In genomic region chr1:28648493-28649238, GRCh38 we compare ENCODE assay signal across 1 cellular context.
TF ChIP-seq lines count a peak whose summit lies in the region.

TSS of gene RNU11 (plus strand) at chr1:28648600.

TF ChIP-seq in HepG2, 621 proteins besides CTCF, POLR2A, EP300 and RAD21 (continued from another document and continues in another):
- TF ChIP-seq ZNF513 (CRISPR knock-in tag; conservative IDR thresholded peaks at IDR 0.05) (peak; percentile 97; the same call in 1 of the 2 replicates), ZBTB38 (CRISPR knock-in tag; IDR thresholded peaks at IDR 0.05) (no peak), NONO (IDR thresholded peaks at IDR 0.05) (0 out of 2 replicates have a peak, but pooled peaks have one; percentile 96), NONO (CRISPR knock-in tag; conservative IDR thresholded peaks at IDR 0.05) (peak; percentile 96), DNMT1 (CRISPR knock-in tag; IDR thresholded peaks at IDR 0.05) (0 out of 2 replicates have a peak, but pooled peaks have one; percentile 51), ZNF251 (CRISPR knock-in tag; IDR thresholded peaks at IDR 0.05) (no peak), PBX2 (CRISPR knock-in tag; IDR thresholded peaks at IDR 0.05) (peak; percentile 41), ZBTB44 (CRISPR knock-in tag; IDR thresholded peaks at IDR 0.05) (peak; percentile 97), ZNF761 (CRISPR knock-in tag; conservative IDR thresholded peaks at IDR 0.05) (peak; percentile 71; the same call in 1 of the 2 replicates), TIGD3 (CRISPR knock-in tag; IDR thresholded peaks at IDR 0.05; ENCODE audit: borderline replicate concordance) (no peak), ARHGAP35 (CRISPR knock-in tag; IDR thresholded peaks at IDR 0.05; ENCODE audit: borderline replicate concordance) (peak; percentile 15), TEF (CRISPR knock-in tag; IDR thresholded peaks at IDR 0.05) (peak; percentile 73), ZNF619 (CRISPR knock-in tag; IDR thresholded peaks at IDR 0.05) (peak; percentile 76; the same call in 1 of the 2 replicates), TFDP2 (CRISPR knock-in tag; IDR thresholded peaks at IDR 0.05) (peak; percentile 77), ATF6 (CRISPR knock-in tag; conservative IDR thresholded peaks at IDR 0.05) (no peak; the same call in 1 of the 2 replicates), MYNN (CRISPR knock-in tag; IDR thresholded peaks at IDR 0.05; ENCODE audit: low read depth) (no peak), ZBTB37 (CRISPR knock-in tag; IDR thresholded peaks at IDR 0.05) (0 out of 2 replicates have a peak, but pooled peaks have one; percentile 43), TFDP1 (CRISPR knock-in tag; IDR thresholded peaks at IDR 0.05; ENCODE audit: borderline replicate concordance) (no peak), ZNF414 (CRISPR knock-in tag; IDR thresholded peaks at IDR 0.05) (peak; percentile 75), CBFB (CRISPR knock-in tag; IDR thresholded peaks at IDR 0.05) (peak; percentile 69; the same call in 1 of the 2 replicates), HOXA5 (CRISPR knock-in tag; IDR thresholded peaks at IDR 0.05) (peak; percentile 86), MED13 (CRISPR knock-in tag; IDR thresholded peaks at IDR 0.05) (peak; percentile 55; the same call in 1 of the 2 replicates), RARA (CRISPR knock-in tag; IDR thresholded peaks at IDR 0.05) (peak; percentile 66), NFKBIZ (CRISPR knock-in tag; IDR thresholded peaks at IDR 0.05) (peak; percentile 78; the same call in 1 of the 2 replicates), RFX5 (IDR thresholded peaks at IDR 0.05; ENCODE audit: low read depth, low read length) (no peak), NR2C2 (CRISPR knock-in tag; IDR thresholded peaks at IDR 0.05; ENCODE audit: borderline replicate concordance) (peak; percentile 66; the same call in 1 of the 2 replicates), ZNF703 (CRISPR knock-in tag; IDR thresholded peaks at IDR 0.05; ENCODE audit: borderline replicate concordance) (peak; percentile 98), ZNF567 (CRISPR knock-in tag; IDR thresholded peaks at IDR 0.05; ENCODE audit: borderline replicate concordance) (peak; percentile 77; the same call in 1 of the 2 replicates), ZSCAN29 (CRISPR knock-in tag; conservative IDR thresholded peaks at IDR 0.05) (peak; percentile 78; the same call in 1 of the 2 replicates), IKZF1 (IDR thresholded peaks at IDR 0.05) (no peak), BHLHE40 (IDR thresholded peaks at IDR 0.05; ENCODE audit: low read length) (peak; percentile 40; the same call in 1 of the 2 replicates), MAX (IDR thresholded peaks at IDR 0.05) (peak; percentile 79), FOXC1 (CRISPR knock-in tag; IDR thresholded peaks at IDR 0.05; ENCODE audit: borderline replicate concordance) (no peak; the same call in 1 of the 2 replicates), ZNF646 (CRISPR knock-in tag; IDR thresholded peaks at IDR 0.05) (no peak), STAG1 (CRISPR knock-in tag; IDR thresholded peaks at IDR 0.05) (no peak), ELK4 (CRISPR knock-in tag; IDR thresholded peaks at IDR 0.05; ENCODE audit: borderline replicate concordance) (no peak; the same call in 1 of the 2 replicates)
